ENCODE assay signal across 23 cellular contexts in genomic region chr17:47266782-47267181, GRCh38. TPM values are rescaled to one million over a fixed set of nuclear protein-coding genes. Genes with fewer than 3 reads are reported as not detected.
DNase-seq lines count a peak whose midpoint lies in the region; ATAC-seq, FAIRE-seq and TF ChIP-seq lines count a peak whose summit lies in the region.
"Had no signal": no experiment of that assay in that cellular context is flagged by ENCODE, and none has a peak within 500 bp of the region (broad histone marks: within the 10 kb centered on the region; RNA-seq: fewer than 3 reads in every experiment).

No MANE protein-coding gene starts in this region.

- H3K9me3 Mint-ChIP-seq in astrocyte (ENCODE audit: unreplicated experiment), result peaks cover 12% of the 10 kb centered on the region
- H3K9me3 Mint-ChIP-seq: natural killer cell had no signal

- no peaks in the 10 kb centered on the region for H3K36me3 ChIP-seq in HEK293 (ENCODE audit: control insufficient read depth in 2 of 2, insufficient read depth in 1 of 2, low read length in 2 of 2)
- no peaks in the 10 kb centered on the region for H3K36me3 ChIP-seq in astrocyte (ENCODE audit: insufficient read depth, low read length)
- no peaks in the 10 kb centered on the region for H3K36me3 ChIP-seq in kidney (ENCODE audit: control insufficient read depth in 1 of 2, insufficient read depth in 2 of 2, low read length in 2 of 2)
- H3K36me3 ChIP-seq in smooth muscle cell (ENCODE audit: low read depth), result no peaks in the 10 kb centered on the region
- H3K36me3 ChIP-seq: prostate gland had no signal

- H3K9ac ChIP-seq in astrocyte (ENCODE audit: low read length) (peak overlapping the region; percentile 89), kidney (ENCODE audit: low read length in 2 of 2) (no peak overlapping the region), smooth muscle cell (ENCODE audit: low read depth) (peak overlapping the region; percentile 62)

- peaks cover 8% of the 10 kb centered on the region for H3K36me3 Mint-ChIP-seq in astrocyte (ENCODE audit: low read depth, unreplicated experiment)
- H3K36me3 Mint-ChIP-seq: CD8-positive, alpha-beta T cell; natural killer cell; stimulated activated effector memory CD8-positive, alpha-beta T cell treated with anti-CD3 and anti-CD28 coated beads, Interleukin-12 subunit alpha, Interleukin-12 subunit beta, amount 100 ng/mL, for 72 hours had no signal

- TF ChIP-seq CTCF in HEK293 (tag by site-specific recombination; IDR thresholded peaks at IDR 0.05) (no peak), astrocyte (IDR thresholded peaks at IDR 0.05; ENCODE audit: insufficient read depth, low read depth, low read length) (no peak), kidney (IDR thresholded peaks at IDR 0.05; ENCODE audit: borderline replicate concordance, extremely low read depth, insufficient read depth) (no peak), smooth muscle cell (IDR thresholded peaks at IDR 0.05; ENCODE audit: borderline replicate concordance, insufficient read depth, poor library complexity, severe bottlenecking) (no peak)

- intact Hi-C loops in kidney (cut with DNase I), result no loop called here

- H3K27ac ChIP-seq in HEK293 (ENCODE audit: extremely low read depth, low read depth, low read length) (no peak overlapping the region), astrocyte (ENCODE audit: low read depth, low read length) (peak overlapping the region; percentile 100), kidney (ENCODE audit: low read depth in 2 of 2, low read length in 2 of 2) (peak overlapping the region; percentile 1 to 4), smooth muscle cell (ENCODE audit: low read depth) (peak overlapping the region; percentile 93)
- H3K27ac ChIP-seq: prostate gland had no signal

- H3K4me1 ChIP-seq in HEK293 (ENCODE audit: control insufficient read depth, insufficient read depth, low read length) (no peaks in the 10 kb centered on the region), astrocyte (ENCODE audit: insufficient read depth, low read length) (peaks cover 30% of the 10 kb centered on the region), kidney (ENCODE audit: control insufficient read depth in 1 of 2, insufficient read depth in 1 of 2, low read depth in 1 of 2, low read length in 2 of 2) (peaks cover 12 to 19% of the 10 kb centered on the region in 2 donors), smooth muscle cell (ENCODE audit: low read depth) (peaks cover 6% of the 10 kb centered on the region)
- H3K4me1 ChIP-seq: prostate gland had no signal

- H3K4me3 ChIP-seq in HEK293 (ENCODE audit: low read depth, low read length), result no peak overlapping the region
- no peak overlapping the region for H3K4me3 ChIP-seq in astrocyte (ENCODE audit: insufficient read depth, low read depth, low read length)
- no peak overlapping the region for H3K4me3 ChIP-seq in kidney (ENCODE audit: low read length in 2 of 2)
- no peak overlapping the region for H3K4me3 ChIP-seq in smooth muscle cell
- H3K4me3 ChIP-seq: prostate gland had no signal

- H4K20me1 ChIP-seq in astrocyte (ENCODE audit: insufficient read depth, low read length) (no peaks in the 10 kb centered on the region), smooth muscle cell (ENCODE audit: low read depth) (no peaks in the 10 kb centered on the region)

- H3K9me3 ChIP-seq in HEK293 (ENCODE audit: control insufficient read depth, insufficient read depth, low read depth, low read length), result no peaks in the 10 kb centered on the region
- H3K9me3 ChIP-seq in astrocyte (ENCODE audit: insufficient read depth, low read depth, low read length), result no peaks in the 10 kb centered on the region
- H3K9me3 ChIP-seq in kidney (ENCODE audit: control insufficient read depth in 1 of 2, low read length in 2 of 2), result no peaks in the 10 kb centered on the region
- no peaks in the 10 kb centered on the region for H3K9me3 ChIP-seq in smooth muscle cell (replicated peaks; ENCODE audit: low read depth)
- H3K9me3 ChIP-seq: prostate gland had no signal

- H3K27me3 ChIP-seq in astrocyte (ENCODE audit: insufficient read depth, low read length) (no peaks in the 10 kb centered on the region), smooth muscle cell (ENCODE audit: low read depth) (no peaks in the 10 kb centered on the region)

- no peak for ATAC-seq in GM18867 (IDR thresholded peaks at IDR 0.05; ENCODE audit: unreplicated experiment)
- ATAC-seq: CD8-positive, alpha-beta T cell; natural killer cell had no signal

- CTCF ChIA-PET in HEK293 (lab: Yijun Ruan, JAX), result no interaction called here

- POLR2A ChIA-PET in HEK293 (lab: Yijun Ruan, JAX), result interaction anchor here (2.9 kb wide), 1 partner anchor 9 kb away, joined by 10 read pairs; no protein-coding TSS in a partner anchor

- H3K79me2 ChIP-seq in astrocyte (ENCODE audit: insufficient read depth, low read length) (peaks cover 5% of the 10 kb centered on the region), smooth muscle cell (ENCODE audit: low read depth) (no peaks in the 10 kb centered on the region)

- H2AFZ ChIP-seq in astrocyte (ENCODE audit: low read depth, low read length) (no peak overlapping the region), smooth muscle cell (ENCODE audit: low read depth) (no peak overlapping the region)

- H3F3A ChIP-seq in smooth muscle cell (ENCODE audit: low read depth), result peaks cover 10% of the 10 kb centered on the region

- 62% methylated on average over 6 of the region's 6 CpGs for WGBS in smooth muscle cell (ENCODE audit: low lambda C conversion rate)

- peak overlapping the region; percentile 99 for H3K27ac Mint-ChIP-seq in astrocyte (ENCODE audit: unreplicated experiment)
- H3K27ac Mint-ChIP-seq: CD8-positive, alpha-beta T cell; natural killer cell; stimulated activated effector memory CD8-positive, alpha-beta T cell treated with anti-CD3 and anti-CD28 coated beads, Interleukin-12 subunit alpha, Interleukin-12 subunit beta, amount 100 ng/mL, for 72 hours; T-helper 2 cell treated with Interferon-gamma antibody and Interleukin-4, amounts not matched to agents 5 μg/mL and 100 μg/mL, for 36 hours had no signal

- peaks cover 49% of the 10 kb centered on the region for H3K4me1 Mint-ChIP-seq in astrocyte (ENCODE audit: low read depth, unreplicated experiment)
- H3K4me1 Mint-ChIP-seq: natural killer cell; stimulated activated effector memory CD8-positive, alpha-beta T cell treated with anti-CD3 and anti-CD28 coated beads, Interleukin-12 subunit alpha, Interleukin-12 subunit beta, amount 100 ng/mL, for 72 hours had no signal

- H3K4me2 ChIP-seq in astrocyte (ENCODE audit: low read length), result peak overlapping the region; percentile 67
- peak overlapping the region; percentile 51 for H3K4me2 ChIP-seq in smooth muscle cell

- no peak for FAIRE-seq in astrocyte (lab: Jason Lieb, UNC)
- FAIRE-seq in kidney (lab: Jason Lieb, UNC), result no peak
- FAIRE-seq: HTR-8/SVneo, urothelium cell line had no signal

- no peak overlapping the region for H3K4me3 Mint-ChIP-seq in astrocyte (ENCODE audit: unreplicated experiment)
- H3K4me3 Mint-ChIP-seq: CD8-positive, alpha-beta T cell; natural killer cell; stimulated activated effector memory CD8-positive, alpha-beta T cell treated with anti-CD3 and anti-CD28 coated beads, Interleukin-12 subunit alpha, Interleukin-12 subunit beta, amount 100 ng/mL, for 72 hours; T-helper 2 cell treated with Interferon-gamma antibody and Interleukin-4, amounts not matched to agents 5 μg/mL and 100 μg/mL, for 36 hours had no signal

- H3K27me3 Mint-ChIP-seq in astrocyte (ENCODE audit: low read depth, unreplicated experiment), result no peaks in the 10 kb centered on the region

- DNase-seq in astrocyte (ENCODE audit: low read depth), result peak; percentile 48
- DNase-seq in kidney, result no peak
- DNase-seq in smooth muscle cell (lab: John Stamatoyannopoulos, UW; ENCODE audit: unreplicated experiment), result no peak
- no peak for DNase-seq in dermis blood vessel endothelial cell
- no peak for DNase-seq in NCI-H82 (lab: John Stamatoyannopoulos, UW)
- DNase-seq in activated CD4-positive, alpha-beta T cell treated with anti-CD3 and anti-CD28 coated beads for 48 hours, result no peak
- DNase-seq: activated gamma-delta T cell treated with Interleukin-2 at 50 U/mL for 16 hours; CD8-positive, alpha-beta T cell; DND-41; glutamatergic neuron; H7; natural killer cell; NCI-H187; NCI-H446; SHP77; stimulated activated CD4-positive, alpha-beta T cell treated with anti-CD3 and anti-CD28 coated beads, Interleukin-12 subunit alpha, Interleukin-12 subunit beta, amount 100 ng/mL, for 4 hours had no signal

TF ChIP-seq in HEK293, 187 proteins besides CTCF, POLR2A, EP300 and RAD21 (continues in another document):
- no peak for TF ChIP-seq ZNF701 (tag by site-specific recombination; IDR thresholded peaks at IDR 0.05)
- no peak for TF ChIP-seq MEIS1 (CRISPR knock-in tag; IDR thresholded peaks at IDR 0.05; ENCODE audit: borderline replicate concordance)
- no peak for TF ChIP-seq ZNF2 (tag by site-specific recombination; IDR thresholded peaks at IDR 0.05)
- no peak for TF ChIP-seq ZNF391 (tag by site-specific recombination; IDR thresholded peaks at IDR 0.05; ENCODE audit: borderline replicate concordance, low read depth)
- TF ChIP-seq ZNF692 (tag by site-specific recombination; IDR thresholded peaks at IDR 0.05), result no peak

RNA-seq across cellular contexts. Expression of gene ITGB3, which starts 13.2 kb away (rescaled TPM):
- total RNA-seq in astrocyte (44.0 and 59.2 TPM in 2 replicates), kidney (88.8 TPM), smooth muscle cell (5.1 and 7.9 TPM in 2 replicates), dermis blood vessel endothelial cell (116 and 150 TPM in 2 replicates)
- polyA plus RNA-seq in kidney (ENCODE audit: insufficient read depth, low read depth, low replicate concordance) (7.1 TPM), smooth muscle cell (3.9 and 5.2 TPM in 2 replicates)
- total RNA-seq: CD8-positive, alpha-beta T cell had no signal

RNA-seq across cellular contexts. Expression of gene EFCAB13, which starts 57.0 kb away (rescaled TPM):
- 0.66 and 1.4 TPM in 2 replicates for total RNA-seq in astrocyte
- 18.8 TPM for total RNA-seq in kidney
- polyA plus RNA-seq in kidney (ENCODE audit: insufficient read depth, low read depth, low replicate concordance), result 2.2 TPM
- total RNA-seq in smooth muscle cell, result 2.0 and 4.6 TPM in 2 replicates
- polyA plus RNA-seq in smooth muscle cell, result 1.2 and 3.3 TPM in 2 replicates
- 6.6 and 17.2 TPM in 2 replicates for total RNA-seq in dermis blood vessel endothelial cell

RNA-seq across cellular contexts. Expression of gene MYL4, which starts 57.6 kb away (rescaled TPM):
- total RNA-seq in astrocyte (22.7 and 38.5 TPM in 2 replicates), kidney (not detected), smooth muscle cell (6.5 and 8.3 TPM in 2 replicates), dermis blood vessel endothelial cell (0.60 and 1.5 TPM in 2 replicates)
- polyA plus RNA-seq in kidney (ENCODE audit: insufficient read depth, low read depth, low replicate concordance) (1.0 TPM), smooth muscle cell (6.5 and 7.7 TPM in 2 replicates)
- total RNA-seq: CD8-positive, alpha-beta T cell; H7 had no signal

Comparison
In these comparisons a context has a peak if more than half of its experiments do, and no peak if none do; other contexts are left out.
1. H3K9ac ChIP-seq: peak in astrocyte (single experiment) and smooth muscle cell (single experiment); none in kidney (0 of 2).